In genomic region chr12:130881046-130881445, GRCh38 we compare ENCODE assay signal across 2 cellular contexts.
TF ChIP-seq lines count a peak whose summit lies in the region.

No MANE protein-coding gene starts in this region.

TF ChIP-seq in HEK293, 187 proteins besides CTCF, POLR2A, EP300 and RAD21:
- TF ChIP-seq SCRT2 (tag by site-specific recombination; IDR thresholded peaks at IDR 0.05) (no peak), ZSCAN4 (tag by site-specific recombination; IDR thresholded peaks at IDR 0.05) (peak; percentile 99), ZNF645 (tag by site-specific recombination; IDR thresholded peaks at IDR 0.05) (no peak), BCL6B (tag by site-specific recombination; IDR thresholded peaks at IDR 0.05) (0 out of 2 replicates have a peak, but pooled peaks have one; percentile 37), GLI4 (tag by site-specific recombination; IDR thresholded peaks at IDR 0.05) (no peak)

TF ChIP-seq in GM12878, 131 proteins besides CTCF, POLR2A, EP300 and RAD21:
- TF ChIP-seq SMC3 (IDR thresholded peaks at IDR 0.05; ENCODE audit: borderline replicate concordance, low read length) (no peak), E2F4 (IDR thresholded peaks at IDR 0.05; ENCODE audit: low read depth, low read length) (no peak), ATF7 (IDR thresholded peaks at IDR 0.05; ENCODE audit: low read depth) (no peak), ASH2L (IDR thresholded peaks at IDR 0.05; ENCODE audit: borderline replicate concordance, low read depth) (no peak), CBX3 (IDR thresholded peaks at IDR 0.05; ENCODE audit: borderline replicate concordance, low read depth) (no peak), ATF2 (IDR thresholded peaks at IDR 0.05; ENCODE audit: low read length) (no peak), POLR2AphosphoS5 (IDR thresholded peaks at IDR 0.05; ENCODE audit: low read length) (0 out of 2 replicates have a peak, but pooled peaks have one; percentile 32), LARP7 (IDR thresholded peaks at IDR 0.05) (no peak), HDGF (IDR thresholded peaks at IDR 0.05) (peak; percentile 93), CBX5 (IDR thresholded peaks at IDR 0.05; ENCODE audit: low read depth) (no peak), ZBTB11 (CRISPR knock-in tag; IDR thresholded peaks at IDR 0.05) (no peak), YBX1 (IDR thresholded peaks at IDR 0.05) (0 out of 2 replicates have a peak, but pooled peaks have one; percentile 61)
